8 cellular contexts compared by ENCODE assay signal in the genomic region with DNA sequence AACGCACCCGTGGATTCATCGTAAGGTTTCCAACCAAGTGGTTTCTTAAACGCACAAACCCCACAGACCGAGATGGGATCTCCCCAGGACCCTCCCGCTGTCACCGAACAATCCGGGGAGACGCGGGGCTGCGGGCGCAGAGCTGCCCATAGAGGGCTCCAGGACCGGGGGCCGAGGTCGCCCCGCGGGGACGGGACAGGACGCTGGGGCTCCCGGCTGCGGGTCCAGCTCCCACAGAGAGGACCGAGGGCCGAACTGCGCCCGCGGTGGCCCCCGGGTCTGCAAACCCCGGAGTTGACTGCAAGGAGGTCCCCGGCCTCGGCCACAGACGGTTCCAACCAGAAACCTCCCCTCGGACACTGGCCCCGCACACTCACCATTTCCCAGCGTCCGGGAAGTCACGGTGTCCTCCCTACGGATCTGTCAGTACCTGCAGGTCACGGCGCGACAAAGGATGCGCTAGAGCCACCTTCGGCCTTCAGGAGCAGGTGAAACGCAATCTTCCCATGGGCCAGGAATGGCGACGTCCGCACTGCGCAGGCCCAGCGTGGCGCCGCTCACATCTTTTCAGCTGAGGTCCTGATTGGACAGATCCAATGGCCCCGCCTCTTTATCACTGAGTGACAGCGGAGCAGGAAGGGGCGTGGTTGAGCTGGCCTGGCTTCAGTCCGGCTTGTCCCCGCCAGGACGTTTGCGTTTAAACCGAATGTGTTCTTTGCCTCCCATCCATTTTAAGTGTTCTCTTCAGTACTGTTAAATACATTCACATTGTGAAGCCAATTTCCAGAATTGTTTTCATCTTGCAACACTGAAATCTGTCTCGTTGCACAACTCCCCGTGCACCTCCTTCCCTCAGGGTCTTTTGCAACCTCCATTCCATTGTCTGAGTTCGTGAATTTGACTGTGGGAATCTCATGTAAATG. TPM values are rescaled to one million over a fixed set of nuclear protein-coding genes. Genes with fewer than 3 reads are reported as not detected.
DNase-seq lines count a peak whose midpoint lies in the region; ATAC-seq, FAIRE-seq and TF ChIP-seq lines count a peak whose summit lies in the region.

ZNF14 (minus strand) TSS at position 534 of the 923 bp plus-strand sequence; CDS start at position 380, 154 bp downstream.

- TF ChIP-seq CTCF in endothelial cell of umbilical vein (IDR thresholded peaks at IDR 0.05; ENCODE audit: extremely low read depth in 1 of 2, insufficient read depth in 1 of 2, low read depth in 1 of 2, low read length in 2 of 2), result peak in 1 of 2 donors; percentile 27
- TF ChIP-seq CTCF in mesothelial cell of epicardium (IDR thresholded peaks at IDR 0.05; ENCODE audit: unreplicated experiment), result no peak

- peak within 1 kb of the TSS; percentile 52 for H3K9ac ChIP-seq in endothelial cell of umbilical vein (replicated peaks; ENCODE audit: extremely low read depth, insufficient read depth, low read length)

- no TSS peak for BruUV-seq in endothelial cell of umbilical vein (replicated peaks; lab: Mats Ljungman, UMichigan)

- no peaks in the 10 kb centered on the region for H3K9me3 ChIP-seq in endothelial cell of umbilical vein (replicated peaks; ENCODE audit: control insufficient read depth, insufficient read depth, low read length)

- H3K9me3 Mint-ChIP-seq in mesothelial cell of epicardium, result peaks cover 12% of the 10 kb centered on the region

- no peaks in the 10 kb centered on the region for H4K20me1 ChIP-seq in endothelial cell of umbilical vein (replicated peaks; ENCODE audit: control insufficient read depth, extremely low read depth, insufficient read depth, low read length)

- H3K27ac Mint-ChIP-seq in mesothelial cell of epicardium, result peak within 1 kb of the TSS; percentile 95

- peaks cover 5% of the 10 kb centered on the region for H3K4me1 ChIP-seq in endothelial cell of umbilical vein (ENCODE audit: control insufficient read depth, extremely low read depth, insufficient read depth, low read length)

- peak within 1 kb of the TSS; percentile 89 for H3K4me3 Mint-ChIP-seq in mesothelial cell of epicardium

- peak; percentile 92 for FAIRE-seq in endothelial cell of umbilical vein (lab: Jason Lieb, UNC)

- H3K27me3 ChIP-seq in endothelial cell of umbilical vein (ENCODE audit: control insufficient read depth in 2 of 2, insufficient read depth in 2 of 2, low read length in 2 of 2), result no peaks in the 10 kb centered on the region

- H3K36me3 Mint-ChIP-seq in mesothelial cell of epicardium, result peaks cover 31% of the 10 kb centered on the region

- POLR2A ChIA-PET in endothelial cell of umbilical vein (lab: Charles Lee), result interaction anchor here (1.0 to 1.5 kb wide), 2 partner anchors 43 to 89 kb away, joined by 3 to 4 read pairs; partner anchors contain the start of gene ZNF506

- dilution Hi-C loops in endothelial cell of umbilical vein (cut with MboI; ENCODE audit: extremely low pct_ligation_motif_present, low sequenced_read_pairs), result no loop called here

- TF ChIP-seq POLR2A in endothelial cell of umbilical vein (IDR thresholded peaks at IDR 0.05; ENCODE audit: low read depth, low read length), result peak; percentile 89

- no peaks in the 10 kb centered on the region for H3K9me1 ChIP-seq in endothelial cell of umbilical vein (replicated peaks; ENCODE audit: control insufficient read depth, extremely low read depth, insufficient read depth, low read length)

- H3K4me1 Mint-ChIP-seq in mesothelial cell of epicardium, result peaks cover 13% of the 10 kb centered on the region

- peak within 1 kb of the TSS; percentile 37 to 79 (median 78) for H3K4me3 ChIP-seq in endothelial cell of umbilical vein (replicated peaks in 1 of 3; ENCODE audit: insufficient read depth in 1 of 3, low read depth in 1 of 3, low read length in 3 of 3)

- H2AFZ ChIP-seq in endothelial cell of umbilical vein (ENCODE audit: low read depth, low read length), result peak within 1 kb of the TSS; percentile 94

- peak within 1 kb of the TSS; percentile 1 for H3K27ac ChIP-seq in endothelial cell of umbilical vein (ENCODE audit: insufficient read depth, low read depth, low read length)

- CTCF ChIA-PET in endothelial cell of umbilical vein (lab: Charles Lee), result interaction anchor here (1.0 kb wide), 1 partner anchor 44 kb away, joined by 3 read pairs; no protein-coding TSS in a partner anchor

- intact Hi-C loops in endothelial cell of umbilical vein (cut with micrococcal nuclease), result loop anchor here (1.0 to 5.0 kb wide), 2 partner anchors 43 to 66 kb away; partner anchors contain the start of gene ZNF101

- DNase-seq in COR-L47 (lab: John Stamatoyannopoulos, UW) (peak; percentile 95), HS-27A (ENCODE audit: low read depth) (peak; percentile 56), endothelial cell of umbilical vein (ENCODE audit: low read depth, low spot score) (peak; percentile 95), mesothelial cell of epicardium (ENCODE audit: low spot score in 2 of 2, unreplicated experiment in 2 of 2) (peak; percentile 86 to 93)
- peak; percentile 53 for DNase-seq in NK-92 treated with Interleukin-12 subunit alpha and Interleukin-12 subunit beta, amount 100 ng/mL, for 24 hours (lab: John Stamatoyannopoulos, UW)
- peak; percentile 90 for DNase-seq in activated CD8-positive, alpha-beta memory T cell treated with anti-CD3 and anti-CD28 coated beads, Interleukin-2, amount 50 U/mL, for 4 hours
- DNase-seq in stimulated activated CD8-positive, alpha-beta memory T cell treated with anti-CD3 and anti-CD28 coated beads, Interleukin-15, amount 100 ng/mL, for 4 hours (ENCODE audit: low read depth in 2 of 2), result peak; percentile 73 to 88

- ATAC-seq in GM19468 (IDR thresholded peaks at IDR 0.05; ENCODE audit: extremely low read depth, unreplicated experiment), result peak; percentile 85

- peak within 1 kb of the TSS; percentile 79 for H3K4me2 ChIP-seq in endothelial cell of umbilical vein (ENCODE audit: insufficient read depth, low read length)

- no peaks in the 10 kb centered on the region for H3K27me3 Mint-ChIP-seq in mesothelial cell of epicardium (ENCODE audit: low read depth)

- H3K36me3 ChIP-seq in endothelial cell of umbilical vein (ENCODE audit: control insufficient read depth in 2 of 2, extremely low read depth in 1 of 2, insufficient read depth in 2 of 2, low read length in 2 of 2), result no peaks in the 10 kb centered on the region

- peaks cover 2% of the 10 kb centered on the region for H3K79me2 ChIP-seq in endothelial cell of umbilical vein (ENCODE audit: control insufficient read depth, insufficient read depth, low read length)

TF ChIP-seq in endothelial cell of umbilical vein, 7 proteins besides CTCF, POLR2A, EP300 and RAD21:
- TF ChIP-seq GATA2 (IDR thresholded peaks at IDR 0.05; ENCODE audit: insufficient read depth, insufficient read length, low read depth, low read length) (no peak), POLR2AphosphoS5 (IDR thresholded peaks at IDR 0.05; ENCODE audit: insufficient read depth, low read depth, low read length) (peak; percentile 71), MAX (IDR thresholded peaks at IDR 0.05; ENCODE audit: insufficient read depth, insufficient read length) (peak; percentile 5)

RNA-seq across cellular contexts. Expression of gene ZNF14, which starts in this region (rescaled TPM):
- total RNA-seq in endothelial cell of umbilical vein, result 2.1 and 2.6 TPM in 2 replicates
- 0.53 and 0.65 TPM in 2 replicates for polyA plus RNA-seq in endothelial cell of umbilical vein
- polyA plus RNA-seq in endothelial cell of umbilical vein (2011; cell fraction: cytosol; rRNA removed), result 1.2 and 1.3 TPM in 2 replicates
- polyA plus RNA-seq in endothelial cell of umbilical vein (2011; cell fraction: nucleus; rRNA removed), result 1.2 and 1.3 TPM in 2 replicates
- 1.4 and 2.2 TPM in 2 replicates for polyA plus RNA-seq in endothelial cell of umbilical vein (2012)
- polyA minus RNA-seq in endothelial cell of umbilical vein, result 1.4 and 1.8 TPM in 2 replicates
- 0.51 TPM for polyA minus RNA-seq in endothelial cell of umbilical vein (2011; cell fraction: cytosol; rRNA and poly(A)+ RNA removed)
- polyA minus RNA-seq in endothelial cell of umbilical vein (2011; cell fraction: nucleus; rRNA and poly(A)+ RNA removed), result 1.6 and 2.5 TPM in 2 replicates
- 10.8 to 12.2 TPM (median 11.7 TPM) in 3 replicates for total RNA-seq in mesothelial cell of epicardium

Comparison
In these comparisons a context has a peak if more than half of its experiments do, and no peak if none do; other contexts are left out.
1. Peak in every context shown above with its lines: DNase-seq, ATAC-seq, H3K4me3 ChIP-seq and H3K27ac ChIP-seq.